ENCODE assay signal across 14 cellular contexts in genomic region chr11:128458316-128458715, GRCh38.
DNase-seq lines count a peak whose midpoint lies in the region; ATAC-seq and TF ChIP-seq lines count a peak whose summit lies in the region.
"Had no signal": no experiment of that assay in that cellular context is flagged by ENCODE, and none has a peak within 500 bp of the region (broad histone marks: within the 10 kb centered on the region; RNA-seq: fewer than 3 reads in every experiment).

No MANE protein-coding gene starts in this region.

- no peaks in the 10 kb centered on the region for H3K9me3 Mint-ChIP-seq in activated CD8-positive, alpha-beta T cell treated with anti-CD3 and anti-CD28 coated beads, Interleukin-2, amount 10 ng/mL, durations not matched to agents 7 days and 5 days (ENCODE audit: insufficient read depth)

- H3K4me1 Mint-ChIP-seq in activated CD8-positive, alpha-beta T cell treated with anti-CD3 and anti-CD28 coated beads, Interleukin-2, amount 10 ng/mL, durations not matched to agents 7 days and 5 days (ENCODE audit: low read depth): peaks cover 60% of the 10 kb centered on the region

- H3K9me3 ChIP-seq in heart left ventricle (no peaks in the 10 kb centered on the region), upper lobe of left lung (no peaks in the 10 kb centered on the region)
- H3K9me3 ChIP-seq: BLaER1 had no signal

- ATAC-seq in heart left ventricle: peak in 1 of 4 donors; percentile 17
- ATAC-seq in Right ventricle myocardium inferior: no peak
- no peak for ATAC-seq in activated CD8-positive, alpha-beta T cell treated with anti-CD3 and anti-CD28 coated beads, Interleukin-2, amount 10 ng/mL, durations not matched to agents 7 days and 5 days
- peak in 1 of 2 donors; percentile 58 for ATAC-seq in upper lobe of left lung (ENCODE audit: low FRiP score in 2 of 2)
- ATAC-seq in GM18498 (IDR thresholded peaks at IDR 0.05; ENCODE audit: unreplicated experiment): no peak
- ATAC-seq in HG02759 (IDR thresholded peaks at IDR 0.05; ENCODE audit: unreplicated experiment): no peak

- CTCF ChIA-PET in activated CD8-positive, alpha-beta T cell treated with anti-CD3 and anti-CD28 coated beads, Interleukin-2, amount 10 ng/mL, durations not matched to agents 7 days and 5 days (lab: Charles Lee): interaction anchor here (1.0 to 3.7 kb wide), 6 partner anchors 9 to 174 kb away, joined by 4 to 13 read pairs (median 9); no protein-coding TSS in a partner anchor

- H3K4me3 ChIP-seq in heart left ventricle (no peak overlapping the region), upper lobe of left lung (no peak overlapping the region)
- H3K4me3 ChIP-seq: BLaER1, coronary artery, skin epidermis had no signal

- H3K4me1 ChIP-seq in heart left ventricle: peaks cover under 1 to 51% (median 31%) of the 10 kb centered on the region in 12 donors
- peaks cover 5 to 11% (median 6%) of the 10 kb centered on the region in 4 donors for H3K4me1 ChIP-seq in upper lobe of left lung
- H3K4me1 ChIP-seq: BLaER1 had no signal

- intact Hi-C loops in heart left ventricle (cut with DNase I): loop anchor here in 3 of 10 donors (5.0 to 10.0 kb wide), 3 partner anchors 36 to 164 kb away; no protein-coding TSS in a partner anchor
- intact Hi-C loops in Right ventricle myocardium inferior (cut with DNase I): no loop called here

- no peak overlapping the region for H3K4me3 Mint-ChIP-seq in activated CD8-positive, alpha-beta T cell treated with anti-CD3 and anti-CD28 coated beads, Interleukin-2, amount 10 ng/mL, durations not matched to agents 7 days and 5 days

- 30 to 34% (median 33%) methylated on average over 5 of the region's 5 CpGs for WGBS in heart left ventricle, 4 donors
- 65 to 68% methylated on average over 5 of the region's 5 CpGs for WGBS in upper lobe of left lung, 2 donors

- POLR2A ChIA-PET in activated CD8-positive, alpha-beta T cell treated with anti-CD3 and anti-CD28 coated beads, Interleukin-2, amount 10 ng/mL, durations not matched to agents 7 days and 5 days (lab: Charles Lee): interaction anchor here (0.6 to 1.5 kb wide), 5 partner anchors 9 to 137 kb away, joined by 3 to 4 read pairs (median 3); no protein-coding TSS in a partner anchor

- H3K36me3 Mint-ChIP-seq in activated CD8-positive, alpha-beta T cell treated with anti-CD3 and anti-CD28 coated beads, Interleukin-2, amount 10 ng/mL, durations not matched to agents 7 days and 5 days (ENCODE audit: low read depth): peaks cover 96% of the 10 kb centered on the region

- no peaks in the 10 kb centered on the region for H3K27me3 ChIP-seq in heart left ventricle
- H3K27me3 ChIP-seq in upper lobe of left lung: no peaks in the 10 kb centered on the region
- H3K27me3 ChIP-seq: BLaER1 had no signal

- DNase-seq in heart left ventricle (no peak), Right ventricle myocardium inferior (ENCODE audit: missing footprints) (no peak), foreskin melanocyte (peak; percentile 83), upper lobe of left lung (no peak), GM19238 (ENCODE audit: insufficient read length, low spot score) (no peak)
- DNase-seq in activated CD8-positive, alpha-beta T cell treated with anti-CD3 and anti-CD28 coated beads, Interleukin-2, amount 10 ng/mL, durations not matched to agents 7 days and 5 days: no peak
- DNase-seq: GOT3; NCI-H146; stimulated activated naive CD4-positive, alpha-beta T cell treated with Interleukin-2 at 50 U/mL for 16 hours had no signal

- H3K27me3 Mint-ChIP-seq in activated CD8-positive, alpha-beta T cell treated with anti-CD3 and anti-CD28 coated beads, Interleukin-2, amount 10 ng/mL, durations not matched to agents 7 days and 5 days (ENCODE audit: low read depth): no peaks in the 10 kb centered on the region

- H3K36me3 ChIP-seq in heart left ventricle (peaks cover 0 to 72% (median 62%) of the 10 kb centered on the region in 9 donors), upper lobe of left lung (peaks cover 0 to 67% (median 27%) of the 10 kb centered on the region in 4 donors)

- TF ChIP-seq POLR2A in heart left ventricle (IDR thresholded peaks at IDR 0.05) (no peak), upper lobe of left lung (IDR thresholded peaks at IDR 0.05) (no peak)

- peak overlapping the region in 7 of 12 donors; percentile 21 to 54 (median 38) for H3K27ac ChIP-seq in heart left ventricle
- H3K27ac ChIP-seq in upper lobe of left lung: peak overlapping the region; percentile 16 to 71 (median 47)
- H3K27ac ChIP-seq: BLaER1 had no signal

- TF ChIP-seq CTCF in heart left ventricle (IDR thresholded peaks at IDR 0.05) (no peak), upper lobe of left lung (IDR thresholded peaks at IDR 0.05) (no peak)

- H3K27ac Mint-ChIP-seq in activated CD8-positive, alpha-beta T cell treated with anti-CD3 and anti-CD28 coated beads, Interleukin-2, amount 10 ng/mL, durations not matched to agents 7 days and 5 days: peak overlapping the region; percentile 2

- TF ChIP-seq EP300 in upper lobe of left lung (IDR thresholded peaks at IDR 0.05): no peak
